In the genomic region with DNA sequence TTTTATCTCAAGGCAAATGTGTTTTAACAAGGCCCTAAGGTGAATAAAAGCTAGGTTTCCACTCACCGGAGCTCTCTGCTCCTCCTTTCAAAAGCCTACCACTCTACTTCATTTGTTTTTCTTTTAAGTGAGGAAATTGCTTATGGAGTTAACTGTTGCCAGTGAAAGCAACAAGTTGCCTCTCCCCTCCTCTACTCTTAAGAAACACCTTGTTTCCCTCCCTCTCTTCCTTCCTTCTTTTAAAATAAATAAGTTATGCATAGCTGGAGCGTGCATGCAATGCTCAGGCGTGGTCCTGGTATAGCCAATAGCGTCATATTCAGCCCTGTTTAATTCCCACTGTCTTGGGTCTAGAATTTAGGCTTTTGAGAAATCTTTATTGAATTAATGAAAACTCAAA, we compare ENCODE assay signal across 11 cellular contexts.
DNase-seq lines count a peak whose midpoint lies in the region; ATAC-seq, FAIRE-seq and TF ChIP-seq lines count a peak whose summit lies in the region.
"Had no signal": no experiment of that assay in that cellular context is flagged by ENCODE, and none has a peak within 500 bp of the region (broad histone marks: within the 10 kb centered on the region; RNA-seq: fewer than 3 reads in every experiment).

No MANE protein-coding gene starts in this region.

- H3K9ac ChIP-seq in HUES6 (ENCODE audit: low read length), result no peak overlapping the region
- no peak overlapping the region for H3K9ac ChIP-seq in endothelial cell of umbilical vein (replicated peaks; ENCODE audit: extremely low read depth, insufficient read depth, low read length)
- H3K9ac ChIP-seq in neural progenitor cell, result no peak overlapping the region

- intact Hi-C loops in CD4-positive, alpha-beta T cell (cut with DNase I, micrococcal nuclease), result no loop called here
- intact Hi-C loops in endothelial cell of umbilical vein (cut with micrococcal nuclease), result no loop called here

- TF ChIP-seq POLR2A in endothelial cell of umbilical vein (IDR thresholded peaks at IDR 0.05; ENCODE audit: low read depth, low read length), result no peak

- POLR2A ChIA-PET in CD4-positive, alpha-beta T cell (lab: Charles Lee), result interaction anchor here (1.1 kb wide), 1 partner anchor 104 kb away, joined by 4 read pairs; no protein-coding TSS in a partner anchor
- POLR2A ChIA-PET in endothelial cell of umbilical vein (lab: Charles Lee), result no interaction called here

- no peak for ATAC-seq in CD4-positive, alpha-beta T cell (ENCODE audit: poor library complexity)

- no peaks in the 10 kb centered on the region for H3K9me3 Mint-ChIP-seq in CD4-positive, alpha-beta T cell
- H3K9me3 Mint-ChIP-seq in neural progenitor cell, result peaks cover 2% of the 10 kb centered on the region

- H3K79me2 ChIP-seq in endothelial cell of umbilical vein (ENCODE audit: control insufficient read depth, insufficient read depth, low read length) (no peaks in the 10 kb centered on the region), neural progenitor cell (ENCODE audit: low read depth) (no peaks in the 10 kb centered on the region)

- peak overlapping the region; percentile 87 for H3K4me3 Mint-ChIP-seq in CD4-positive, alpha-beta T cell
- peak overlapping the region; percentile 89 for H3K4me3 Mint-ChIP-seq in neural progenitor cell

- dilution Hi-C loops in endothelial cell of umbilical vein (cut with MboI; ENCODE audit: extremely low pct_ligation_motif_present, low sequenced_read_pairs), result no loop called here

- H3K4me2 ChIP-seq in endothelial cell of umbilical vein (ENCODE audit: insufficient read depth, low read length) (no peak overlapping the region), neural progenitor cell (peak overlapping the region; percentile 83)

- no peak overlapping the region for H3K27ac ChIP-seq in CD4-positive, alpha-beta T cell (ENCODE audit: low read depth, low read length)
- H3K27ac ChIP-seq in HUES6 (ENCODE audit: low read depth, low read length) (no peak overlapping the region), endothelial cell of umbilical vein (ENCODE audit: insufficient read depth, low read depth, low read length) (no peak overlapping the region), neural progenitor cell (no peak overlapping the region)

- H3K4me1 ChIP-seq in HUES6 (ENCODE audit: control insufficient read depth, insufficient read depth, low read length) (peaks cover 11% of the 10 kb centered on the region), endothelial cell of umbilical vein (ENCODE audit: control insufficient read depth, extremely low read depth, insufficient read depth, low read length) (peaks cover 12% of the 10 kb centered on the region), neural progenitor cell (peaks cover 7% of the 10 kb centered on the region)

- H3K36me3 Mint-ChIP-seq in CD4-positive, alpha-beta T cell (ENCODE audit: low read depth), result no peaks in the 10 kb centered on the region
- no peaks in the 10 kb centered on the region for H3K36me3 Mint-ChIP-seq in neural progenitor cell

- FAIRE-seq in endothelial cell of umbilical vein (lab: Jason Lieb, UNC), result peak; percentile 26
- FAIRE-seq: D721Med, frontal cortex had no signal

- no peaks in the 10 kb centered on the region for H3K9me3 ChIP-seq in CD4-positive, alpha-beta T cell (ENCODE audit: control insufficient read depth, low read length)
- H3K9me3 ChIP-seq in HUES6 (ENCODE audit: control insufficient read depth, insufficient read depth, low read depth, low read length) (no peaks in the 10 kb centered on the region), endothelial cell of umbilical vein (replicated peaks; ENCODE audit: control insufficient read depth, insufficient read depth, low read length) (no peaks in the 10 kb centered on the region), neural progenitor cell (ENCODE audit: low read depth) (no peaks in the 10 kb centered on the region)

- H3K27me3 Mint-ChIP-seq in CD4-positive, alpha-beta T cell, result peaks cover 64% of the 10 kb centered on the region
- H3K27me3 Mint-ChIP-seq in neural progenitor cell (ENCODE audit: insufficient read depth, low read depth), result peaks cover 19% of the 10 kb centered on the region

- H4K20me1 ChIP-seq in endothelial cell of umbilical vein (replicated peaks; ENCODE audit: control insufficient read depth, extremely low read depth, insufficient read depth, low read length) (no peaks in the 10 kb centered on the region), neural progenitor cell (ENCODE audit: low read depth) (no peaks in the 10 kb centered on the region)

- peaks cover 30% of the 10 kb centered on the region for H3K27me3 ChIP-seq in CD4-positive, alpha-beta T cell (ENCODE audit: control insufficient read depth, insufficient read depth, low read length)
- H3K27me3 ChIP-seq in HUES6 (ENCODE audit: control insufficient read depth, insufficient read depth, low read length), result peaks cover 19% of the 10 kb centered on the region
- H3K27me3 ChIP-seq in endothelial cell of umbilical vein (ENCODE audit: control insufficient read depth in 2 of 2, insufficient read depth in 2 of 2, low read length in 2 of 2), result peaks cover 3 to 13% of the 10 kb centered on the region in 2 experiments
- peaks cover 39% of the 10 kb centered on the region for H3K27me3 ChIP-seq in neural progenitor cell

- no peak for TF ChIP-seq CTCF in CD4-positive, alpha-beta T cell (IDR thresholded peaks at IDR 0.05)
- TF ChIP-seq CTCF in endothelial cell of umbilical vein (IDR thresholded peaks at IDR 0.05; ENCODE audit: extremely low read depth in 1 of 2, insufficient read depth in 1 of 2, low read depth in 1 of 2, low read length in 2 of 2), result no peak
- TF ChIP-seq CTCF in neural progenitor cell (IDR thresholded peaks at IDR 0.05), result no peak

- H3K4me3 ChIP-seq in HUES6 (ENCODE audit: low read depth, low read length), result peak overlapping the region; percentile 69
- H3K4me3 ChIP-seq in endothelial cell of umbilical vein (replicated peaks in 1 of 3; ENCODE audit: insufficient read depth in 1 of 3, low read depth in 1 of 3, low read length in 3 of 3), result no peak overlapping the region
- peak overlapping the region; percentile 46 for H3K4me3 ChIP-seq in neural progenitor cell

- no peaks in the 10 kb centered on the region for H3K9me1 ChIP-seq in endothelial cell of umbilical vein (replicated peaks; ENCODE audit: control insufficient read depth, extremely low read depth, insufficient read depth, low read length)

- no peak overlapping the region for H3K27ac Mint-ChIP-seq in CD4-positive, alpha-beta T cell
- H3K27ac Mint-ChIP-seq in neural progenitor cell, result no peak overlapping the region

- H2AFZ ChIP-seq in endothelial cell of umbilical vein (ENCODE audit: low read depth, low read length) (no peak overlapping the region), neural progenitor cell (replicated peaks) (peak overlapping the region; percentile 88)

- H3K36me3 ChIP-seq in HUES6 (ENCODE audit: control insufficient read depth, insufficient read depth, low read length) (no peaks in the 10 kb centered on the region), endothelial cell of umbilical vein (ENCODE audit: control insufficient read depth in 2 of 2, extremely low read depth in 1 of 2, insufficient read depth in 2 of 2, low read length in 2 of 2) (no peaks in the 10 kb centered on the region), neural progenitor cell (no peaks in the 10 kb centered on the region)

- H3F3A ChIP-seq in neural progenitor cell (ENCODE audit: low read depth), result peaks cover 23% of the 10 kb centered on the region

- BruUV-seq in endothelial cell of umbilical vein (replicated peaks; lab: Mats Ljungman, UMichigan), result no TSS peak

- CTCF ChIA-PET in CD4-positive, alpha-beta T cell (lab: Charles Lee), result no interaction called here
- CTCF ChIA-PET in endothelial cell of umbilical vein (lab: Charles Lee), result interaction anchor here (0.6 to 2.0 kb wide), 6 partner anchors 28 to 529 kb away, joined by 3 to 5 read pairs (median 3); no protein-coding TSS in a partner anchor

- no peak for DNase-seq in CD4-positive, alpha-beta T cell
- DNase-seq in endothelial cell of umbilical vein (ENCODE audit: low read depth, low spot score) (no peak), neural progenitor cell (ENCODE audit: low spot score) (no peak), NCI-H2029 treated with DMSO at 0.1 percent for 48 hours (lab: John Stamatoyannopoulos, UW) (no peak), GM19238 (ENCODE audit: insufficient read length, low spot score) (no peak), NCI-H1105 treated with DMSO at 0.1 percent for 48 hours (lab: John Stamatoyannopoulos, UW) (no peak)
- no peak for DNase-seq in activated naive CD4-positive, alpha-beta T cell treated with Interleukin-2 at 50 U/mL for 16 hours
- DNase-seq: NCI-H2107 had no signal

- peaks cover 25% of the 10 kb centered on the region for H3K4me1 Mint-ChIP-seq in CD4-positive, alpha-beta T cell (ENCODE audit: low read depth)
- peaks cover 14% of the 10 kb centered on the region for H3K4me1 Mint-ChIP-seq in neural progenitor cell

TF ChIP-seq in endothelial cell of umbilical vein, 7 proteins besides CTCF, POLR2A, EP300 and RAD21:
- TF ChIP-seq JUN (IDR thresholded peaks at IDR 0.05; ENCODE audit: borderline replicate concordance, insufficient read depth, insufficient read length, low read depth) (no peak), FOS (IDR thresholded peaks at IDR 0.05; ENCODE audit: borderline replicate concordance, insufficient read depth, low read length) (no peak), EZH2 (IDR thresholded peaks at IDR 0.05; ENCODE audit: borderline replicate concordance, low read depth, low read length, severe bottlenecking) (no peak), POLR2AphosphoS5 (IDR thresholded peaks at IDR 0.05; ENCODE audit: insufficient read depth, low read depth, low read length) (no peak), GATA2 (IDR thresholded peaks at IDR 0.05; ENCODE audit: insufficient read depth, insufficient read length, low read depth, low read length) (no peak), MYC (IDR thresholded peaks at IDR 0.05; ENCODE audit: low read depth, low read length) (no peak)
- TF ChIP-seq, protein P1, sequence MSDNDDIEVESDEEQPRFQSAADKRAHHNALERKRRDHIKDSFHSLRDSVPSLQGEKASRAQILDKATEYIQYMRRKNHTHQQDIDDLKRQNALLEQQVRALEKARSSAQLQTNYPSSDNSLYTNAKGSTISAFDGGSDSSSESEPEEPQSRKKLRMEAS (IDR thresholded peaks at IDR 0.05; ENCODE audit: insufficient read depth, insufficient read length), result no peak

Comparison
In these comparisons a context has a peak if more than half of its experiments do, and no peak if none do; other contexts are left out.
1. H3K4me3 ChIP-seq: peak in HUES6 (single experiment) and neural progenitor cell (single experiment); none in endothelial cell of umbilical vein (0 of 3).